In genomic region chr2:118224144-118224887, GRCh38 we compare ENCODE assay signal across 8 cellular contexts.
DNase-seq lines count a peak whose midpoint lies in the region; ATAC-seq and TF ChIP-seq lines count a peak whose summit lies in the region.

No MANE protein-coding gene starts in this region.

- no peaks in the 10 kb centered on the region for H3K9me3 ChIP-seq in Caco-2

- DNase-seq in Caco-2 (peak in 1 of 2 experiments; percentile 16), islet precursor cell (peak; percentile 71)
- no peak for DNase-seq in Jurkat, Clone E6-1 (ENCODE audit: low read depth, low spot score)
- DNase-seq in activated naive CD4-positive, alpha-beta T cell treated with anti-CD3 and anti-CD28 coated beads for 36 hours: peak; percentile 45
- peak; percentile 8 for DNase-seq in stimulated activated CD8-positive, alpha-beta memory T cell treated with anti-CD3 and anti-CD28 coated beads, Interleukin-15, amount 100 ng/mL, for 24 hours (ENCODE audit: low read depth)

- BruUV-seq in Caco-2 (replicated peaks; lab: Mats Ljungman, UMichigan): no TSS peak

- no peaks in the 10 kb centered on the region for H3K4me1 ChIP-seq in Caco-2

- CTCF ChIA-PET in Caco-2 (lab: Charles Lee): no interaction called here
- CTCF ChIA-PET in activated naive CD4-positive, alpha-beta T cell treated with anti-CD3 and anti-CD28 coated beads for 36 hours (lab: Charles Lee): interaction anchor here (0.7 to 3.9 kb wide), 4 partner anchors 16 to 632 kb away, joined by 3 to 24 read pairs (median 4); no protein-coding TSS in a partner anchor

- H3K27ac Mint-ChIP-seq in Caco-2 (ENCODE audit: unreplicated experiment): no peak overlapping the region
- no peak overlapping the region for H3K27ac Mint-ChIP-seq in activated naive CD4-positive, alpha-beta T cell treated with anti-CD3 and anti-CD28 coated beads for 36 hours

- POLR2A ChIA-PET in Caco-2 (lab: Charles Lee): no interaction called here

- H3K36me3 ChIP-seq in Caco-2 (ENCODE audit: control insufficient read depth, insufficient read depth, low read length): no peaks in the 10 kb centered on the region

- H3K4me3 ChIP-seq in Caco-2 (ENCODE audit: low read depth, low read length): peak overlapping the region; percentile 22
- H3K4me3 ChIP-seq in Jurkat, Clone E6-1 (ENCODE audit: low read length): peak overlapping the region; percentile 47

- no peaks in the 10 kb centered on the region for H3K36me3 Mint-ChIP-seq in Caco-2 (ENCODE audit: insufficient read depth, unreplicated experiment)
- H3K36me3 Mint-ChIP-seq in activated naive CD4-positive, alpha-beta T cell treated with anti-CD3 and anti-CD28 coated beads for 36 hours (ENCODE audit: low read depth): no peaks in the 10 kb centered on the region

- intact Hi-C loops in Caco-2 (cut with micrococcal nuclease; ENCODE audit: unreplicated experiment): loop anchor here (5.0 to 10.0 kb wide), 3 partner anchors 48 to 180 kb away; no protein-coding TSS in a partner anchor
- intact Hi-C loops in activated naive CD4-positive, alpha-beta T cell treated with anti-CD3 and anti-CD28 coated beads for 36 hours (cut with micrococcal nuclease): loop anchor here (5.0 kb wide), 1 partner anchor 148 kb away; no protein-coding TSS in a partner anchor

- H3K4me3 Mint-ChIP-seq in Caco-2 (ENCODE audit: unreplicated experiment): peak overlapping the region; percentile 72
- peak overlapping the region; percentile 78 for H3K4me3 Mint-ChIP-seq in activated naive CD4-positive, alpha-beta T cell treated with anti-CD3 and anti-CD28 coated beads for 36 hours

- peaks cover 4% of the 10 kb centered on the region for H3K27me3 ChIP-seq in Caco-2 (replicated peaks; ENCODE audit: control insufficient read depth, insufficient read depth, low read length)

- H3K4me1 Mint-ChIP-seq in Caco-2 (ENCODE audit: low read depth, unreplicated experiment): no peaks in the 10 kb centered on the region
- H3K4me1 Mint-ChIP-seq in activated naive CD4-positive, alpha-beta T cell treated with anti-CD3 and anti-CD28 coated beads for 36 hours (ENCODE audit: low read depth): peaks cover 12% of the 10 kb centered on the region

- no peak for TF ChIP-seq CTCF in Caco-2 (IDR thresholded peaks at IDR 0.05; ENCODE audit: insufficient read depth in 1 of 2, low read depth in 1 of 2, low read length in 1 of 2, severe bottlenecking in 1 of 2, unreplicated experiment in 1 of 2)

- H3K27me3 Mint-ChIP-seq in Caco-2 (ENCODE audit: insufficient read depth, unreplicated experiment): peaks cover 20% of the 10 kb centered on the region
- H3K27me3 Mint-ChIP-seq in activated naive CD4-positive, alpha-beta T cell treated with anti-CD3 and anti-CD28 coated beads for 36 hours (ENCODE audit: low read depth): peaks cover 64% of the 10 kb centered on the region

- peak; percentile 44 for ATAC-seq in GM21390 (IDR thresholded peaks at IDR 0.05; ENCODE audit: unreplicated experiment)
- ATAC-seq in HG03108 (IDR thresholded peaks at IDR 0.05; ENCODE audit: unreplicated experiment): no peak
- ATAC-seq in HG03095 (IDR thresholded peaks at IDR 0.05; ENCODE audit: unreplicated experiment): no peak

- H3K9me3 Mint-ChIP-seq in Caco-2 (ENCODE audit: unreplicated experiment): no peaks in the 10 kb centered on the region
- H3K9me3 Mint-ChIP-seq in activated naive CD4-positive, alpha-beta T cell treated with anti-CD3 and anti-CD28 coated beads for 36 hours: no peaks in the 10 kb centered on the region
